13 cellular contexts compared by ENCODE assay signal in genomic region chrX:23434356-23434884, GRCh38.
DNase-seq lines count a peak whose midpoint lies in the region; ATAC-seq and TF ChIP-seq lines count a peak whose summit lies in the region.
"Had no signal": no experiment of that assay in that cellular context is flagged by ENCODE, and none has a peak within 500 bp of the region (broad histone marks: within the 10 kb centered on the region; RNA-seq: fewer than 3 reads in every experiment).

No MANE protein-coding gene starts in this region.

- intact Hi-C loops in gastrocnemius medialis (cut with DNase I; ENCODE audit: low total_unique reads), result no loop called here

- peaks cover 5 to 10% of the 10 kb centered on the region in 2 donors for H3K4me1 ChIP-seq in gastrocnemius medialis
- H3K4me1 ChIP-seq: BLaER1 treated with 17β-estradiol and CSF1 and Interleukin-3, amounts not matched to agents 10 nM and 100 nM; SJSA1 had no signal

- no peaks in the 10 kb centered on the region for H3K36me3 ChIP-seq in gastrocnemius medialis
- H3K36me3 ChIP-seq: BLaER1 treated with 17β-estradiol and CSF1 and Interleukin-3, amounts not matched to agents 10 nM and 100 nM; SJSA1 had no signal

- in situ Hi-C loops in gastrocnemius medialis (cut with MboI; ENCODE audit: low sequenced_read_pairs in 4 of 4), result no loop called here

- no peak overlapping the region for H3K4me3 ChIP-seq in gastrocnemius medialis
- H3K4me3 ChIP-seq: BLaER1 treated with 17β-estradiol and CSF1 and Interleukin-3, amounts not matched to agents 10 nM and 100 nM; SJSA1 had no signal

- TF ChIP-seq POLR2A in gastrocnemius medialis (IDR thresholded peaks at IDR 0.05), result no peak

- TF ChIP-seq CTCF in gastrocnemius medialis (IDR thresholded peaks at IDR 0.05 in 4 of 5, conservative IDR thresholded peaks at IDR 0.05 in 1 of 5), result no peak

- H3K27me3 ChIP-seq in gastrocnemius medialis, result no peaks in the 10 kb centered on the region
- H3K27me3 ChIP-seq: BLaER1 treated with 17β-estradiol and CSF1 and Interleukin-3, amounts not matched to agents 10 nM and 100 nM; SJSA1 had no signal

- DNase-seq in H4 (ENCODE audit: low spot score), result peak; percentile 64
- peak; percentile 51 for DNase-seq in cerebellar cortex (ENCODE audit: low spot score)
- peak; percentile 25 to 29 for DNase-seq in hippocampal formation (lab: John Stamatoyannopoulos, UW)
- peak; percentile 66 to 81 for DNase-seq in gastrocnemius medialis
- no peak for DNase-seq in dedifferentiated amniotic fluid mesenchymal stem cell (ENCODE audit: extremely low spot score)
- no peak for DNase-seq in NCI-H524 treated with DMSO at 0.1 percent for 48 hours (lab: John Stamatoyannopoulos, UW)
- DNase-seq: activated CD4-positive, alpha-beta memory T cell treated with anti-CD3 and anti-CD28 coated beads, Interleukin-2, amount 10 ng/mL, durations not matched to agents 7 days and 5 days; NCI-H1694 treated with DMSO at 0.1 percent for 48 hours; stimulated activated CD4-positive, alpha-beta T cell treated with anti-CD3 and anti-CD28 coated beads, Interleukin-12 subunit alpha, Interleukin-12 subunit beta, amount 100 ng/mL, for 4 hours had no signal

- no peaks in the 10 kb centered on the region for H3K9me3 ChIP-seq in gastrocnemius medialis
- H3K9me3 ChIP-seq: SJSA1 had no signal

- H3K27ac ChIP-seq in gastrocnemius medialis, result peak overlapping the region; percentile 41 to 63 (median 46)
- H3K27ac ChIP-seq: BLaER1 treated with 17β-estradiol and CSF1 and Interleukin-3, amounts not matched to agents 10 nM and 100 nM; SJSA1 had no signal

- peak; percentile 94 to 97 for ATAC-seq in gastrocnemius medialis
- no peak for ATAC-seq in GM18867 (IDR thresholded peaks at IDR 0.05; ENCODE audit: unreplicated experiment)
- ATAC-seq in GM19463 (IDR thresholded peaks at IDR 0.05; ENCODE audit: unreplicated experiment), result no peak

Comparison
In these comparisons a context has a peak if more than half of its experiments do, and no peak if none do; other contexts are left out.
1. DNase-seq: peak in H4 (single experiment), cerebellar cortex (single experiment), hippocampal formation (2 of 2) and gastrocnemius medialis (2 of 2); none in dedifferentiated amniotic fluid mesenchymal stem cell (single experiment) and NCI-H524 treated with DMSO at 0.1 percent for 48 hours (single experiment).
2. ATAC-seq: peak in gastrocnemius medialis (2 of 2); none in GM18867 (single experiment) and GM19463 (single experiment).